ENCODE assay signal across 7 cellular contexts in the genomic region with DNA sequence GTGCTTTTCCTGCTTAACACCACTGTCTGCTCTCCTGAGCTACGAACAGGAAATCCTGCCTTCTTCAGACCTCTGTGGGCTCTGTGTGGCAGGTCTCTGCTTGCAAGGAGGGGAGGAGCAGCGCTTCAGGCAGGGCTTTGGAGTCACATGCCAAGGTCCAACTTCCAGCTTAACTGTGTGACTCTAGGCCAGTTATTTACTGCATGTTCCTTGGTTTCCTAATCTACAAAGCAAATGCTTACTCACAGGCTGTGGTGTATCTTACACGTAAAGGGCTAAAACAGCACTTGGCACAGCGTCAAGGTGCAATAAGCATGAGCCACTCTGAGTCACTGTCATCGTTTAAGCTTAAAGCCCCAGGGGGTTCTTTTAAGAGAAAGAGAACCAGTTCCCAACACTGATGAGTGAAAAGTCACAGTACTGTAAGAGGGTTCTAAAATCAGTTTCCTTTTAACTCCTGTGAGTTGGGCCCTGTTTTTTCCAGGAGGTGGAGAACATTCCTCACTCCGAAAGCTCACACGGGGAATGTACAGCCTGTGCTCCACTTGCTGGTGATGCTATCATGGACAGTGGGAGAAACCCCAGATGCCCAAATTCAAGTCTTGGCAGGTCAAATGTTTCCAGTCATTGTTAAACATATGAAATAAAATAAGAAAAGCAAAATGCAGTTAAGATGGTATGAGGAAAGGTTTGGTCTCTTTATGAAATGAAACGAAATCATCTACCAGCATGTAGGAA.
A peak's percentile ranks its signal among the peaks of the same experiment; 100 is the strongest.
DNase-seq lines count a peak whose midpoint lies in the region; ATAC-seq and TF ChIP-seq lines count a peak whose summit lies in the region.

No MANE protein-coding gene starts in this region.

- TF ChIP-seq CTCF in GM13976 (IDR thresholded peaks at IDR 0.05; ENCODE audit: borderline replicate concordance, control extremely low read depth, extremely low read depth, insufficient read depth, missing control alignments) (no peak), fibroblast of pulmonary artery (IDR thresholded peaks at IDR 0.05; ENCODE audit: low read length, missing control alignments) (peak; percentile 18)

- DNase-seq in GM13976 (ENCODE audit: low spot score) (peak; percentile 49), NCI-H2107 (lab: John Stamatoyannopoulos, UW) (peak; percentile 63), activated T-cell treated with anti-CD3 and anti-CD28 coated beads for 24 hours (ENCODE audit: low read depth) (peak; percentile 54), fibroblast of pulmonary artery (ENCODE audit: low read depth) (peak; percentile 100), pons (ENCODE audit: low spot score) (peak; percentile 52)

- no peak overlapping the region for H3K4me3 ChIP-seq in fibroblast of pulmonary artery (replicated peaks; ENCODE audit: low read depth, low read length)

- in situ Hi-C loops in GM13976 (cut with MboI; ENCODE audit: low sequenced_read_pairs, unreplicated experiment) = no loop called here

- ATAC-seq in HG02798 (IDR thresholded peaks at IDR 0.05; ENCODE audit: poor library complexity, unreplicated experiment) (peak; percentile 72), GM19324 (IDR thresholded peaks at IDR 0.05; ENCODE audit: low FRiP score, unreplicated experiment) (no peak)

Comparison
In these comparisons a context has a peak if more than half of its experiments do, and no peak if none do; other contexts are left out.
1. DNase-seq: peak in every context shown above with its lines; median percentile 100 in fibroblast of pulmonary artery; 63 in NCI-H2107; 54 in activated T-cell treated with anti-CD3 and anti-CD28 coated beads for 24 hours; 52 in pons; 49 in GM13976.